Comparison of ENCODE assay signal across 19 cellular contexts in the genomic region with DNA sequence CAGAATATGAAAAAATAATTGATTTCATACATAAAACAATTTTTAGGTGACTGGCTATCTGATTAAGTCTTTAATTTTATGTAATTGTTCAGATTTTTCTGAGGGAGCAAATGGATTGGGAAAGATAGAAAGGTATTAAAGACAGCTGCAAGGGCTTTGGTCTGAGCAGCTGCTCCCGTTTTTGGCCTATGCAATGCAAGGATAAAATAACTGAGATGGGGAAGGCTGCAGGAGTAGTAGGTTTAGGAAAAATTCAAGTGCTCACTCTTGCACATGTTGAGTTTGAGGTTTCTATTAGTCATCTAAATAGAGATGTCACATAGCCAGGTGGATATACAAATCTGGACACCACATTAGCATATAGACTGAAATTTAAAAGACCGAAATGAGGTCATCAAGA.
DNase-seq lines count a peak whose midpoint lies in the region; ATAC-seq and TF ChIP-seq lines count a peak whose summit lies in the region.
"Had no signal": no experiment of that assay in that cellular context is flagged by ENCODE, and none has a peak within 500 bp of the region (broad histone marks: within the 10 kb centered on the region; RNA-seq: fewer than 3 reads in every experiment).

No MANE protein-coding gene starts in this region.

- intact Hi-C loops in vagina (cut with DNase I), result no loop called here

- no peaks in the 10 kb centered on the region for H3K27me3 ChIP-seq in vagina
- H3K27me3 ChIP-seq: BE2C had no signal

- ATAC-seq in HG02623 (IDR thresholded peaks at IDR 0.05; ENCODE audit: unreplicated experiment) (no peak), GM21367 (IDR thresholded peaks at IDR 0.05; ENCODE audit: unreplicated experiment) (no peak)
- ATAC-seq: HepG2 had no signal

- no peaks in the 10 kb centered on the region for H3K36me3 ChIP-seq in vagina
- H3K36me3 ChIP-seq: BE2C, HAP-1 had no signal

- TF ChIP-seq POLR2A in vagina (IDR thresholded peaks at IDR 0.05), result no peak

- H3K4me3 ChIP-seq in fibroblast of mammary gland (ENCODE audit: control insufficient read depth, low read depth, low read length), result no peak overlapping the region
- no peak overlapping the region for H3K4me3 ChIP-seq in vagina
- H3K4me3 ChIP-seq: GM23248, HAP-1 had no signal

- TF ChIP-seq CTCF in fibroblast of mammary gland (conservative IDR thresholded peaks at IDR 0.05; ENCODE audit: control insufficient read depth, insufficient read depth, low read depth, low read length) (no peak), vagina (IDR thresholded peaks at IDR 0.05) (no peak)

- H3K9me3 ChIP-seq in vagina, result no peaks in the 10 kb centered on the region
- H3K9me3 ChIP-seq: BE2C, HAP-1 had no signal

- H3K27ac ChIP-seq in vagina, result no peak overlapping the region
- H3K27ac ChIP-seq: GM23248 had no signal

- DNase-seq in NCI-H82 (lab: John Stamatoyannopoulos, UW), result peak; percentile 60
- DNase-seq in SHP77 treated with DMSO at 0.1 percent for 48 hours (lab: John Stamatoyannopoulos, UW), result peak; percentile 24
- peak; percentile 18 for DNase-seq in fibroblast of mammary gland (ENCODE audit: low read depth)
- DNase-seq in vagina (ENCODE audit: extremely low spot score in 2 of 2), result no peak
- no peak for DNase-seq in hypothalamus (lab: John Stamatoyannopoulos, UW)
- DNase-seq: ACHN; BE2C; C1 segment of cervical spinal cord; CD4-positive, CD25-positive, alpha-beta regulatory T cell; CD8-positive, alpha-beta memory T cell; COR-L47; DMS79 treated with DMSO at 0.1 percent for 48 hours; GF-D8; GM23248; KBM-7 had no signal

- H3K4me1 ChIP-seq in vagina, result no peaks in the 10 kb centered on the region
- H3K4me1 ChIP-seq: BE2C had no signal

Comparison
In these comparisons a context has a peak if more than half of its experiments do, and no peak if none do; other contexts are left out.
1. DNase-seq: peak in NCI-H82 (single experiment), SHP77 treated with DMSO at 0.1 percent for 48 hours (single experiment) and fibroblast of mammary gland (single experiment); none in vagina (0 of 2) and hypothalamus (0 of 51).